In genomic region chr15:68574629-68575028, GRCh38 we compare ENCODE assay signal across 27 cellular contexts. TPM values are rescaled to one million over a fixed set of nuclear protein-coding genes. Genes with fewer than 3 reads are reported as not detected.
"Had no signal": no experiment of that assay in that cellular context is flagged by ENCODE, and none has a peak within 500 bp of the region (broad histone marks: within the 10 kb centered on the region; RNA-seq: fewer than 3 reads in every experiment).

No MANE protein-coding gene starts in this region.

- H3K4me2 ChIP-seq: PC-9 had no signal

- H3K4me3 ChIP-seq: body of pancreas, PC-9 had no signal

- H3K9me3 Mint-ChIP-seq: activated CD4-positive, alpha-beta T cell treated with anti-CD3 and anti-CD28 coated beads, Interleukin-2, amount 10 ng/mL, durations not matched to agents 7 days and 5 days; activated naive CD4-positive, alpha-beta T cell treated with anti-CD3 and anti-CD28 coated beads, Interleukin-2, amount 50 U/mL, for 24 hours; activated naive CD8-positive, alpha-beta T cell treated with anti-CD3 and anti-CD28 coated beads, Interleukin-2, amount 10 ng/mL, durations not matched to agents 7 days and 5 days; activated T-cell treated with anti-CD3 and anti-CD28 coated beads, Interleukin-2, amount 50 U/mL, for 24 hours; activated T-helper 2 cell treated with anti-CD3 and anti-CD28 coated beads, Interferon-gamma antibody, Interleukin-2, Interleukin-4, amounts not matched to agents 10 μg/mL and 5 μg/mL and 100 μg/mL, durations not matched to agents 14 hours and 24 hours and 36 hours had no signal

- H3K27ac Mint-ChIP-seq: activated CD4-positive, alpha-beta T cell treated with anti-CD3 and anti-CD28 coated beads for 36 hours; activated CD4-positive, alpha-beta T cell treated with anti-CD3 and anti-CD28 coated beads, Interleukin-2, amount 10 ng/mL, durations not matched to agents 7 days and 5 days; activated CD8-positive, alpha-beta T cell treated with anti-CD3 and anti-CD28 coated beads, Interleukin-2, amount 10 ng/mL, durations not matched to agents 7 days and 5 days; activated naive CD4-positive, alpha-beta T cell treated with anti-CD3 and anti-CD28 coated beads, Interleukin-2, amount 50 U/mL, for 24 hours; activated naive CD8-positive, alpha-beta T cell treated with anti-CD3 and anti-CD28 coated beads, Interleukin-2, amount 10 ng/mL, durations not matched to agents 7 days and 5 days; activated T-cell treated with anti-CD3 and anti-CD28 coated beads, Interleukin-2, amount 50 U/mL, for 24 hours; activated T-helper 2 cell treated with anti-CD3 and anti-CD28 coated beads, Interferon-gamma antibody, Interleukin-2, Interleukin-4, amounts not matched to agents 10 μg/mL and 5 μg/mL and 100 μg/mL, durations not matched to agents 14 hours and 24 hours and 36 hours had no signal

- DNase-seq: activated CD4-positive, alpha-beta T cell treated with anti-CD3 and anti-CD28 coated beads for 36 hours; activated CD4-positive, alpha-beta T cell treated with anti-CD3 and anti-CD28 coated beads, Interleukin-2, amount 10 ng/mL, durations not matched to agents 7 days and 5 days; activated CD4-positive, alpha-beta T cell treated with anti-CD3 and anti-CD28 coated beads, Interleukin-2, amount 50 U/mL, for 48 hours; activated CD8-positive, alpha-beta T cell treated with anti-CD3 and anti-CD28 coated beads, Interleukin-2, amount 10 ng/mL, durations not matched to agents 7 days and 5 days; activated gamma-delta T cell; activated naive CD4-positive, alpha-beta T cell treated with Interleukin-2 at 50 U/mL for 16 hours; activated naive CD8-positive, alpha-beta T cell treated with anti-CD3 and anti-CD28 coated beads, Interleukin-2, amount 10 ng/mL, durations not matched to agents 7 days and 5 days; activated T-cell treated with anti-CD3 and anti-CD28 coated beads, Interleukin-2, amount 50 U/mL, for 24 hours; amygdala; body of pancreas; cerebellar nuclear complex; NCI-H1048; NCI-H1105 treated with DMSO at 0.1 percent for 48 hours; NCI-H1694; NCI-H1930; NCI-H2081 treated with DMSO at 0.1 percent for 48 hours; NCI-H226; NCI-H446 treated with DMSO at 0.1 percent for 48 hours; NK-92 treated with Interleukin-12 subunit alpha and Interleukin-12 subunit beta, amount 100 ng/mL, for 24 hours; PC-9; SIG-M5; T1000 had no signal

- H2AFZ ChIP-seq: PC-9 had no signal

- H3K9me3 ChIP-seq: body of pancreas had no signal

- H3K27ac ChIP-seq: body of pancreas, PC-9, RWPE1 had no signal

- H3K27me3 ChIP-seq: body of pancreas had no signal

- H3K4me3 Mint-ChIP-seq: activated CD4-positive, alpha-beta T cell treated with anti-CD3 and anti-CD28 coated beads for 36 hours; activated CD4-positive, alpha-beta T cell treated with anti-CD3 and anti-CD28 coated beads, Interleukin-2, amount 10 ng/mL, durations not matched to agents 7 days and 5 days; activated CD8-positive, alpha-beta T cell treated with anti-CD3 and anti-CD28 coated beads, Interleukin-2, amount 10 ng/mL, durations not matched to agents 7 days and 5 days; activated naive CD4-positive, alpha-beta T cell treated with anti-CD3 and anti-CD28 coated beads, Interleukin-2, amount 50 U/mL, for 24 hours; activated naive CD8-positive, alpha-beta T cell treated with anti-CD3 and anti-CD28 coated beads, Interleukin-2, amount 10 ng/mL, durations not matched to agents 7 days and 5 days; activated T-cell treated with anti-CD3 and anti-CD28 coated beads, Interleukin-2, amount 50 U/mL, for 24 hours had no signal

- H3K36me3 Mint-ChIP-seq: activated naive CD4-positive, alpha-beta T cell treated with anti-CD3 and anti-CD28 coated beads, Interleukin-2, amount 50 U/mL, for 24 hours; activated naive CD8-positive, alpha-beta T cell treated with anti-CD3 and anti-CD28 coated beads, Interleukin-2, amount 10 ng/mL, durations not matched to agents 7 days and 5 days had no signal

RNA-seq across cellular contexts. Expression of gene CORO2B, which starts 4.2 kb away (rescaled TPM):
- total RNA-seq: activated CD4-positive, alpha-beta T cell treated with anti-CD3 and anti-CD28 coated beads, Interleukin-2, amount 10 ng/mL, durations not matched to agents 7 days and 5 days; activated CD8-positive, alpha-beta T cell treated with anti-CD3 and anti-CD28 coated beads, Interleukin-2, amount 10 ng/mL, durations not matched to agents 7 days and 5 days; activated naive CD8-positive, alpha-beta T cell treated with anti-CD3 and anti-CD28 coated beads, Interleukin-2, amount 10 ng/mL, durations not matched to agents 7 days and 5 days; T-helper 1 cell treated with Interleukin-12 subunit alpha and Interleukin-12 subunit beta and Interleukin-4 antibody, amounts not matched to agents 30 ng/mL and 1 ng/mL, for 36 hours; T-helper 2 cell treated with Interferon-gamma antibody and Interleukin-4, amounts not matched to agents 100 ng/mL and 5 ng/mL, for 36 hours had no signal
